ENCODE assay signal across 16 cellular contexts in the genomic region with DNA sequence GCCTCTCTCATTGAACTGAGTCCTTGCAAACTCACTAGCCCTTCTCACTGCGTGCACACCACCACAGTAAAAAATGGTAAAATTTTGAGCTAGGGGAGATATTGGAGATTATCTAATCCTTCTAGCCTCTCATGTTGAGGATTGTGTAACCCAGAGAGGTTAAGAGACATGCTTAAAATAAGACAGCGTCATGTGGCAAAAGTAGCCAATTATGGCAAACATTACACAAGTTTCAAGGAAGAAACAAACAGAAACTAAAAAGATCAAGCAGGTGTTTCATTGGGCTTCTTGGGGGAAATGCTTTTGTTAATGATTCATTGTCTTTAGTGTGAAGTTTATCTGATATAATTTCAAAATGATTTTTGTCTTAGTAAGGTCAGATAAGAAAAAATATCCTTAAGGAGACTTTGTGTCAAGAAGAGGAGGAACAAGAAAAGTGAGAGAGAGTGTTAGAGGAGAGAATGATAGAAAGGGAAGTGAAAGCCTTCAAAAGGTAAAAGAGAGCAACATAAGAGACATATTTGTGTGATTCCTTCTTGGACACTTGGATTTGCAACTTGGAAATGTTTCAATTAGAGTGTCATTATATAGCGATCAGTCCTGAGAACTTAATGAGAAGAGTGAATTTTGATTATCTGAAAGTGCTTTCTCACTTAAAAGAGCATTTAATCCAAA.
"Had no signal": no experiment of that assay in that cellular context is flagged by ENCODE, and none has a peak within 500 bp of the region (broad histone marks: within the 10 kb centered on the region; RNA-seq: fewer than 3 reads in every experiment).

No MANE protein-coding gene starts in this region.

- H3K36me3 Mint-ChIP-seq: activated naive CD4-positive, alpha-beta T cell treated with anti-CD3 and anti-CD28 coated beads, Interleukin-2, amount 10 ng/mL, durations not matched to agents 7 days and 5 days; naive B cell; stimulated activated memory B cell treated with anti-CD40 and anti-IgM and Interleukin-4, amounts not matched to agents 10 μg/mL and 1 μg/mL and 100 μg/mL, for 72 hours had no signal

- H3K4me3 Mint-ChIP-seq: activated CD4-positive, alpha-beta memory T cell treated with anti-CD3 and anti-CD28 coated beads, Interleukin-2, amount 10 ng/mL, durations not matched to agents 7 days and 5 days; activated naive CD4-positive, alpha-beta T cell treated with anti-CD3 and anti-CD28 coated beads, Interleukin-2, amount 10 ng/mL, durations not matched to agents 7 days and 5 days; activated T-cell treated with anti-CD3 and anti-CD28 coated beads, Interleukin-2, amount 50 U/mL, for 24 hours; endodermal cell; naive B cell; stimulated activated memory B cell treated with anti-CD40 and anti-IgM and Interleukin-4, amounts not matched to agents 10 μg/mL and 1 μg/mL and 100 μg/mL, for 72 hours had no signal

- H3K4me1 Mint-ChIP-seq: activated CD4-positive, alpha-beta memory T cell treated with anti-CD3 and anti-CD28 coated beads, Interleukin-2, amount 10 ng/mL, durations not matched to agents 7 days and 5 days; activated naive CD4-positive, alpha-beta T cell treated with anti-CD3 and anti-CD28 coated beads, Interleukin-2, amount 10 ng/mL, durations not matched to agents 7 days and 5 days; endodermal cell; naive B cell had no signal

- H3K27me3 ChIP-seq: cardiac muscle cell, gastroesophageal sphincter, heart right ventricle, thyroid gland, uterus had no signal

- H3K9me3 ChIP-seq: gastroesophageal sphincter, thyroid gland, uterus had no signal

- H3K27ac ChIP-seq: cardiac muscle cell, dorsolateral prefrontal cortex, gastroesophageal sphincter, heart right ventricle, thyroid gland, uterus, VCaP had no signal

- H3K4me3 ChIP-seq: cardiac muscle cell, dorsolateral prefrontal cortex, gastroesophageal sphincter, heart right ventricle, thyroid gland, uterus had no signal

- H3K27me3 Mint-ChIP-seq: activated CD4-positive, alpha-beta memory T cell treated with anti-CD3 and anti-CD28 coated beads, Interleukin-2, amount 10 ng/mL, durations not matched to agents 7 days and 5 days; activated naive CD4-positive, alpha-beta T cell treated with anti-CD3 and anti-CD28 coated beads, Interleukin-2, amount 10 ng/mL, durations not matched to agents 7 days and 5 days; activated T-cell treated with anti-CD3 and anti-CD28 coated beads, Interleukin-2, amount 50 U/mL, for 24 hours; naive B cell; stimulated activated memory B cell treated with anti-CD40 and anti-IgM and Interleukin-4, amounts not matched to agents 10 μg/mL and 1 μg/mL and 100 μg/mL, for 72 hours had no signal

- ATAC-seq: gastroesophageal sphincter; heart right ventricle; left lobe of liver; stimulated activated memory B cell treated with anti-CD40 and anti-IgM and Interleukin-4, amounts not matched to agents 10 μg/mL and 1 μg/mL and 100 μg/mL, for 72 hours had no signal

- H3K36me3 ChIP-seq: cardiac muscle cell, gastroesophageal sphincter, heart right ventricle, thyroid gland, uterus had no signal

- H3K27ac Mint-ChIP-seq: activated CD4-positive, alpha-beta memory T cell treated with anti-CD3 and anti-CD28 coated beads, Interleukin-2, amount 10 ng/mL, durations not matched to agents 7 days and 5 days; activated naive CD4-positive, alpha-beta T cell treated with anti-CD3 and anti-CD28 coated beads, Interleukin-2, amount 10 ng/mL, durations not matched to agents 7 days and 5 days; activated T-cell treated with anti-CD3 and anti-CD28 coated beads, Interleukin-2, amount 50 U/mL, for 24 hours; endodermal cell; stimulated activated memory B cell treated with anti-CD40 and anti-IgM and Interleukin-4, amounts not matched to agents 10 μg/mL and 1 μg/mL and 100 μg/mL, for 72 hours had no signal

- H3K4me1 ChIP-seq: gastroesophageal sphincter, heart right ventricle, thyroid gland, uterus had no signal

- H3K9me3 Mint-ChIP-seq: activated CD4-positive, alpha-beta memory T cell treated with anti-CD3 and anti-CD28 coated beads, Interleukin-2, amount 10 ng/mL, durations not matched to agents 7 days and 5 days; activated naive CD4-positive, alpha-beta T cell treated with anti-CD3 and anti-CD28 coated beads, Interleukin-2, amount 10 ng/mL, durations not matched to agents 7 days and 5 days had no signal

- DNase-seq: activated CD4-positive, alpha-beta memory T cell treated with anti-CD3 and anti-CD28 coated beads, Interleukin-2, amount 10 ng/mL, durations not matched to agents 7 days and 5 days; activated naive CD4-positive, alpha-beta T cell treated with anti-CD3 and anti-CD28 coated beads, Interleukin-2, amount 10 ng/mL, durations not matched to agents 7 days and 5 days; activated T-cell treated with anti-CD3 and anti-CD28 coated beads, Interleukin-2, amount 50 U/mL, for 24 hours; dorsolateral prefrontal cortex; endodermal cell; heart right ventricle; naive B cell; retina; stimulated activated CD4-positive, alpha-beta T cell treated with anti-CD3 and anti-CD28 coated beads, Interleukin-2, amount 100 ng/mL, for 48 hours; thyroid gland; uterus had no signal
